Comparison of ENCODE assay signal across 9 cellular contexts in the genomic region with DNA sequence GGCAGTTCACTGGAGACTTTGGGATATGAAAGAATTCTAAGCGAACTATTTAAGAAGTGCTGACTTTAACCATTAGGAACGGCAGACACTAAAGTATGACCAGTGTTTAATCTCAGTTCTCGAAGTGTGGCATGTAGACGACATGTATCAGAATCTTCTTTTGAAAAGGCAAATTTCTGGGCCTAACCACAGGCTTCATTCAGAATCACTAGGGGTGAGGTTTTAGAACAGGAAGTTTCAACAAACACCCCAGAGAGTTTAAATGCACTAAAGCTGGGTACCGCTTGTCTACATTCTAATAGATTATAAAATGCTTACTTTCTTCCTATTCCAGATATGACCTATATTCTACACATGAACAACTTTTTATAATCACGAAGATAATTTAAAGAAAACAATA.
DNase-seq lines count a peak whose midpoint lies in the region; ATAC-seq and TF ChIP-seq lines count a peak whose summit lies in the region.
"Had no signal": no experiment of that assay in that cellular context is flagged by ENCODE, and none has a peak within 500 bp of the region (broad histone marks: within the 10 kb centered on the region; RNA-seq: fewer than 3 reads in every experiment).

No MANE protein-coding gene starts in this region.

- peak overlapping the region; percentile 49 for H3K27ac ChIP-seq in CD4-positive, CD25-positive, alpha-beta regulatory T cell (ENCODE audit: insufficient read depth, low read length, poor library complexity, severe bottlenecking)

- no peaks in the 10 kb centered on the region for H3K27me3 ChIP-seq in CD4-positive, CD25-positive, alpha-beta regulatory T cell (ENCODE audit: control insufficient read depth, insufficient read depth, low read length)

- H3K27me3 Mint-ChIP-seq in CD4-positive, CD25-positive, alpha-beta regulatory T cell, result no peaks in the 10 kb centered on the region
- no peaks in the 10 kb centered on the region for H3K27me3 Mint-ChIP-seq in activated CD4-positive, alpha-beta memory T cell treated with anti-CD3 and anti-CD28 coated beads for 36 hours
- H3K27me3 Mint-ChIP-seq in HFFc6 (ENCODE audit: insufficient read depth), result no peaks in the 10 kb centered on the region

- peak overlapping the region; percentile 63 for H3K4me3 ChIP-seq in CD4-positive, CD25-positive, alpha-beta regulatory T cell (ENCODE audit: low read depth, low read length)
- H3K4me3 ChIP-seq: K562 had no signal

- H3K4me1 Mint-ChIP-seq in CD4-positive, CD25-positive, alpha-beta regulatory T cell, result peaks cover 32 to 86% (median 63%) of the 10 kb centered on the region in 4 donors
- peaks cover 79% of the 10 kb centered on the region for H3K4me1 Mint-ChIP-seq in activated CD4-positive, alpha-beta memory T cell treated with anti-CD3 and anti-CD28 coated beads for 36 hours (ENCODE audit: low read depth)
- H3K4me1 Mint-ChIP-seq in HFFc6 (ENCODE audit: low read depth), result peaks cover 23% of the 10 kb centered on the region

- peak overlapping the region in 3 of 4 donors; percentile 4 to 25 (median 18) for H3K4me3 Mint-ChIP-seq in CD4-positive, CD25-positive, alpha-beta regulatory T cell
- H3K4me3 Mint-ChIP-seq in activated CD4-positive, alpha-beta memory T cell treated with anti-CD3 and anti-CD28 coated beads for 36 hours, result no peak overlapping the region
- H3K4me3 Mint-ChIP-seq in HFFc6, result no peak overlapping the region

- H3K27ac Mint-ChIP-seq in CD4-positive, CD25-positive, alpha-beta regulatory T cell, result peak overlapping the region; percentile 48 to 88 (median 56)
- peak overlapping the region; percentile 14 for H3K27ac Mint-ChIP-seq in activated CD4-positive, alpha-beta memory T cell treated with anti-CD3 and anti-CD28 coated beads for 36 hours
- H3K27ac Mint-ChIP-seq in HFFc6, result no peak overlapping the region

- H3K36me3 Mint-ChIP-seq in CD4-positive, CD25-positive, alpha-beta regulatory T cell, result peaks cover 47% of the 10 kb centered on the region
- peaks cover 29% of the 10 kb centered on the region for H3K36me3 Mint-ChIP-seq in activated CD4-positive, alpha-beta memory T cell treated with anti-CD3 and anti-CD28 coated beads for 36 hours
- H3K36me3 Mint-ChIP-seq in HFFc6 (ENCODE audit: low read depth), result no peaks in the 10 kb centered on the region

- CTCF ChIA-PET in activated CD4-positive, alpha-beta memory T cell treated with anti-CD3 and anti-CD28 coated beads for 36 hours (lab: Charles Lee), result no interaction called here

- H3K9me3 ChIP-seq in CD4-positive, CD25-positive, alpha-beta regulatory T cell (ENCODE audit: control insufficient read depth in 2 of 2, low read length in 2 of 2), result no peaks in the 10 kb centered on the region

- no peak for TF ChIP-seq CTCF in HFFc6 (IDR thresholded peaks at IDR 0.05)

- POLR2A ChIA-PET in activated CD4-positive, alpha-beta memory T cell treated with anti-CD3 and anti-CD28 coated beads for 36 hours (lab: Charles Lee), result no interaction called here

- peaks cover 25% of the 10 kb centered on the region for H3K4me1 ChIP-seq in CD4-positive, CD25-positive, alpha-beta regulatory T cell (ENCODE audit: control insufficient read depth, insufficient read depth, low read length, poor library complexity, severe bottlenecking)

- intact Hi-C loops in activated CD4-positive, alpha-beta memory T cell treated with anti-CD3 and anti-CD28 coated beads for 36 hours (cut with micrococcal nuclease), result loop anchor here (2.0 to 5.0 kb wide), 2 partner anchors 14 to 182 kb away; a partner anchor contains a TSS

- H3K9me3 Mint-ChIP-seq in CD4-positive, CD25-positive, alpha-beta regulatory T cell, result peaks cover 0 to 6% (median 0%) of the 10 kb centered on the region in 7 donors
- no peaks in the 10 kb centered on the region for H3K9me3 Mint-ChIP-seq in activated CD4-positive, alpha-beta memory T cell treated with anti-CD3 and anti-CD28 coated beads for 36 hours
- H3K9me3 Mint-ChIP-seq in HFFc6, result no peaks in the 10 kb centered on the region

- peaks cover 46% of the 10 kb centered on the region for H3K36me3 ChIP-seq in CD4-positive, CD25-positive, alpha-beta regulatory T cell (ENCODE audit: control insufficient read depth, insufficient read depth, low read length)

- peak in 2 of 3 donors; percentile 46 to 74 for DNase-seq in CD4-positive, CD25-positive, alpha-beta regulatory T cell
- peak; percentile 43 for DNase-seq in GM19240 (ENCODE audit: insufficient read length, low spot score)
- no peak for DNase-seq in activated CD4-positive, alpha-beta memory T cell treated with anti-CD3 and anti-CD28 coated beads for 36 hours
- DNase-seq in ureter (ENCODE audit: low spot score), result no peak
- no peak for DNase-seq in HFFc6
- DNase-seq in COLO668 (lab: John Stamatoyannopoulos, UW; ENCODE audit: unreplicated experiment), result no peak
- DNase-seq in NCI-H2227 treated with DMSO at 0.1 percent for 48 hours (lab: John Stamatoyannopoulos, UW), result no peak

- ATAC-seq in CD4-positive, CD25-positive, alpha-beta regulatory T cell (ENCODE audit: low read depth in 2 of 2), result peak; percentile 75 to 81
- peak; percentile 61 for ATAC-seq in HG03039 (IDR thresholded peaks at IDR 0.05; ENCODE audit: unreplicated experiment)
- ATAC-seq: K562 had no signal

Comparison
In these comparisons a context has a peak if more than half of its experiments do, and no peak if none do; other contexts are left out.
1. DNase-seq: peak in CD4-positive, CD25-positive, alpha-beta regulatory T cell (2 of 3) and GM19240 (single experiment); none in activated CD4-positive, alpha-beta memory T cell treated with anti-CD3 and anti-CD28 coated beads for 36 hours (single experiment), ureter (single experiment), HFFc6 (single experiment), COLO668 (single experiment) and NCI-H2227 treated with DMSO at 0.1 percent for 48 hours (single experiment).
2. H3K4me3 Mint-ChIP-seq: peak in CD4-positive, CD25-positive, alpha-beta regulatory T cell (3 of 4); none in activated CD4-positive, alpha-beta memory T cell treated with anti-CD3 and anti-CD28 coated beads for 36 hours (single experiment) and HFFc6 (single experiment).